ENCODE assay signal across 8 cellular contexts in genomic region chr5:108748354-108749129, GRCh38. TPM values are rescaled to one million over a fixed set of nuclear protein-coding genes. Genes with fewer than 3 reads are reported as not detected.
DNase-seq lines count a peak whose midpoint lies in the region; FAIRE-seq lines count a peak whose summit lies in the region.

No MANE protein-coding gene starts in this region.

- H3K36me3 ChIP-seq in HAP-1 (replicated peaks) (no peaks in the 10 kb centered on the region), MG63 (no peaks in the 10 kb centered on the region), SJCRH30 (no peaks in the 10 kb centered on the region), neuronal stem cell (replicated peaks in 1 of 2; ENCODE audit: control insufficient read depth in 2 of 2, insufficient read depth in 2 of 2, low read length in 2 of 2) (no peaks in the 10 kb centered on the region)

- peak overlapping the region; percentile 65 for H3K4me2 ChIP-seq in neuronal stem cell (ENCODE audit: insufficient read depth, low read length, poor library complexity, severe bottlenecking)

- H2AFZ ChIP-seq in neuronal stem cell (ENCODE audit: low read length), result peak overlapping the region; percentile 97

- H3K9me3 ChIP-seq in HAP-1 (no peaks in the 10 kb centered on the region), MG63 (no peaks in the 10 kb centered on the region), SJCRH30 (replicated peaks) (no peaks in the 10 kb centered on the region), neuronal stem cell (replicated peaks in 1 of 2; ENCODE audit: control insufficient read depth in 2 of 2, insufficient read depth in 1 of 2, low read depth in 1 of 2, low read length in 2 of 2) (no peaks in the 10 kb centered on the region)

- peaks cover 3% of the 10 kb centered on the region for H3K79me1 ChIP-seq in neuronal stem cell (ENCODE audit: low read depth, low read length)

- H3K27ac ChIP-seq in SJCRH30 (peak overlapping the region; percentile 90), neuronal stem cell (replicated peaks; ENCODE audit: low read length) (peak overlapping the region; percentile 99), substantia nigra (ENCODE audit: low read depth, low read length, poor library complexity, severe bottlenecking) (peak overlapping the region; percentile 91)

- H3K4me1 ChIP-seq in HAP-1 (peaks cover 62% of the 10 kb centered on the region), SJCRH30 (peaks cover 2% of the 10 kb centered on the region; the same call in 1 of the 2 replicates), neuronal stem cell (ENCODE audit: control insufficient read depth in 2 of 2, insufficient read depth in 1 of 2, low read depth in 1 of 2, low read length in 2 of 2) (peaks cover 3 to 7% of the 10 kb centered on the region in 2 donors)

- no peaks in the 10 kb centered on the region for H3K27me3 Mint-ChIP-seq in activated naive CD4-positive, alpha-beta T cell treated with anti-CD3 and anti-CD28 coated beads for 36 hours (ENCODE audit: low read depth)

- peak overlapping the region; percentile 85 for H3K4me3 Mint-ChIP-seq in activated naive CD4-positive, alpha-beta T cell treated with anti-CD3 and anti-CD28 coated beads for 36 hours

- H3K4me1 Mint-ChIP-seq in activated naive CD4-positive, alpha-beta T cell treated with anti-CD3 and anti-CD28 coated beads for 36 hours (ENCODE audit: low read depth), result peaks cover 17% of the 10 kb centered on the region

- H3K14ac ChIP-seq in neuronal stem cell (ENCODE audit: low read length), result peak overlapping the region; percentile 94

- no peaks in the 10 kb centered on the region for H3K9me3 Mint-ChIP-seq in activated naive CD4-positive, alpha-beta T cell treated with anti-CD3 and anti-CD28 coated beads for 36 hours

- H2AK5ac ChIP-seq in neuronal stem cell (ENCODE audit: low read depth, low read length), result peak overlapping the region; percentile 88

- H2BK12ac ChIP-seq in neuronal stem cell (ENCODE audit: low read length), result peak overlapping the region; percentile 58

- peak overlapping the region; percentile 100 for H3K23ac ChIP-seq in neuronal stem cell (ENCODE audit: low read depth, low read length, poor library complexity)

- in situ Hi-C loops in HAP-1 (cut with MboI; ENCODE audit: low sequenced_read_pairs), result no loop called here

- no peak overlapping the region for H3K4ac ChIP-seq in neuronal stem cell (ENCODE audit: low read length)

- no CpG with 5 or more reads among the region's 72 CpGs for WGBS in neuronal stem cell (ENCODE audit: extremely low coverage in 2 of 2, insufficient read length in 2 of 2, insufficient replicate concordance in 1 of 2), 2 donors

- H4K8ac ChIP-seq in neuronal stem cell (ENCODE audit: low read depth, low read length), result peak overlapping the region; percentile 92

- CTCF ChIA-PET in activated naive CD4-positive, alpha-beta T cell treated with anti-CD3 and anti-CD28 coated beads for 36 hours (lab: Charles Lee), result interaction anchor here (1.0 to 1.1 kb wide), 2 partner anchors 70 to 662 kb away, joined by 3 read pairs; partner anchors contain the start of gene PJA2

- H3K27ac Mint-ChIP-seq in activated naive CD4-positive, alpha-beta T cell treated with anti-CD3 and anti-CD28 coated beads for 36 hours, result peak overlapping the region; percentile 88

- H3K4me3 ChIP-seq in HAP-1, result peak overlapping the region; percentile 89
- peak overlapping the region; percentile 81 for H3K4me3 ChIP-seq in MG63
- peak overlapping the region; percentile 75 for H3K4me3 ChIP-seq in SJCRH30
- H3K4me3 ChIP-seq in neuronal stem cell (ENCODE audit: low read length in 2 of 2), result peak overlapping the region; percentile 74 to 94

- H3K27me3 ChIP-seq in HAP-1 (ENCODE audit: low read depth) (no peaks in the 10 kb centered on the region), MG63 (no peaks in the 10 kb centered on the region), SJCRH30 (no peaks in the 10 kb centered on the region), neuronal stem cell (ENCODE audit: control insufficient read depth in 3 of 3, insufficient read depth in 3 of 3, low read depth in 1 of 3, low read length in 3 of 3) (no peaks in the 10 kb centered on the region)

- no peaks in the 10 kb centered on the region for H3K36me3 Mint-ChIP-seq in activated naive CD4-positive, alpha-beta T cell treated with anti-CD3 and anti-CD28 coated beads for 36 hours (ENCODE audit: low read depth)

- peak; percentile 1 for DNase-seq in GF-D8 (lab: John Stamatoyannopoulos, UW)
- DNase-seq in HAP-1 (ENCODE audit: low spot score in 2 of 2), result peak; percentile 99 to 100
- peak; percentile 100 for DNase-seq in MG63
- DNase-seq in SJCRH30, result peak; percentile 99
- DNase-seq in activated naive CD4-positive, alpha-beta T cell treated with anti-CD3 and anti-CD28 coated beads for 36 hours, result peak; percentile 98
- peak; percentile 92 to 93 for DNase-seq in frontal cortex (ENCODE audit: low spot score in 2 of 2)
- DNase-seq in neuronal stem cell (ENCODE audit: low spot score), result peak; percentile 98
- DNase-seq in substantia nigra (lab: John Stamatoyannopoulos, UW), result peak; percentile 95 to 100 (median 99)

- peak overlapping the region; percentile 100 for H3K18ac ChIP-seq in neuronal stem cell (ENCODE audit: low read length)

- no peak overlapping the region for H4K91ac ChIP-seq in neuronal stem cell (ENCODE audit: low read depth, low read length, poor library complexity)

- H2BK120ac ChIP-seq in neuronal stem cell (ENCODE audit: low read depth, low read length), result peak overlapping the region; percentile 91

- peak overlapping the region; percentile 85 for H2BK15ac ChIP-seq in neuronal stem cell (ENCODE audit: low read length)

- peak overlapping the region; percentile 99 for H3K9ac ChIP-seq in neuronal stem cell (ENCODE audit: low read depth, low read length, poor library complexity)

- peak; percentile 92 for FAIRE-seq in frontal cortex (lab: Jason Lieb, UNC)

- H2BK5ac ChIP-seq in neuronal stem cell (ENCODE audit: low read length), result peak overlapping the region; percentile 98

- intact Hi-C loops in activated naive CD4-positive, alpha-beta T cell treated with anti-CD3 and anti-CD28 coated beads for 36 hours (cut with micrococcal nuclease), result loop anchor here (1.0 to 10.0 kb wide), 11 partner anchors 20 to 1989 kb away; partner anchors contain the start of genes FBXL17 and SLC25A46

RNA-seq across cellular contexts. Expression of gene FER, which starts 0.8 kb away (rescaled TPM):
- 5.9 and 9.9 TPM in 2 replicates for total RNA-seq in MG63 (2014; rRNA removed; shearing (Covaris generic); ENCODE audit: low replicate concordance)
- 15.9 and 17.6 TPM in 2 replicates for total RNA-seq in SJCRH30 (2014; rRNA removed; shearing (Covaris generic))
- total RNA-seq in activated naive CD4-positive, alpha-beta T cell treated with anti-CD3 and anti-CD28 coated beads for 36 hours, result 1 to 10 TPM; 4.8 to 7.1 TPM
- total RNA-seq in frontal cortex, result 75.4 TPM
- 10.3 TPM for polyA plus RNA-seq in neuronal stem cell (2013, experiment 1 of 2)
- 8.9 TPM for polyA plus RNA-seq in neuronal stem cell (2013, experiment 2 of 2)

Comparison
In these comparisons a context has a peak if more than half of its experiments do, and no peak if none do; other contexts are left out.
1. Peak in every context shown above with its lines: DNase-seq, H3K4me3 ChIP-seq and H3K27ac ChIP-seq.
2. DNase-seq: peak in every context shown above with its lines; median percentile 100 in MG63; 100 in HAP-1; 99 in SJCRH30; 99 in substantia nigra; 98 in activated naive CD4-positive, alpha-beta T cell treated with anti-CD3 and anti-CD28 coated beads for 36 hours; 98 in neuronal stem cell; 92 in frontal cortex; 1 in GF-D8.